27 cellular contexts compared by ENCODE assay signal in genomic region chr11:116556483-116556882, GRCh38.
"Had no signal": no experiment of that assay in that cellular context is flagged by ENCODE, and none has a peak within 500 bp of the region (broad histone marks: within the 10 kb centered on the region; RNA-seq: fewer than 3 reads in every experiment).

No MANE protein-coding gene starts in this region.

- DNase-seq: colonic mucosa; cortex of kidney; dermis blood vessel endothelial cell; dorsolateral prefrontal cortex; effector CD4-positive, alpha-beta T cell; effector CD8-positive, alpha-beta T cell; effector memory CD4-positive, alpha-beta T cell; effector memory CD8-positive, alpha-beta T cell; endodermal cell; erythroblast; esophagus squamous epithelium; foreskin keratinocyte; foreskin melanocyte; gastrocnemius medialis; glutamatergic neuron; head of caudate nucleus; heart left ventricle; heart right ventricle had no signal

- H3K27ac ChIP-seq: colonic mucosa, coronary artery, dorsolateral prefrontal cortex, epithelial cell of prostate, esophagus muscularis mucosa, esophagus squamous epithelium, foreskin keratinocyte, gastrocnemius medialis, gastroesophageal sphincter, heart left ventricle, heart right ventricle had no signal

- H3K27me3 Mint-ChIP-seq: dendritic cell treated with granulocyte-macrophage colony-stimulating factor and Interleukin-4, amounts not matched to agents 40 ng/mL and 50 ng/mL, for 4 days had no signal

- ATAC-seq: effector memory CD8-positive, alpha-beta T cell; esophagus mucosa; gastrocnemius medialis; gastroesophageal sphincter; heart right ventricle had no signal

- H3K27ac Mint-ChIP-seq: dendritic cell treated with granulocyte-macrophage colony-stimulating factor and Interleukin-4, amounts not matched to agents 40 ng/mL and 50 ng/mL, for 4 days; effector memory CD8-positive, alpha-beta T cell; endodermal cell had no signal

- H3K9me3 ChIP-seq: colonic mucosa, esophagus muscularis mucosa, esophagus squamous epithelium, gastrocnemius medialis, gastroesophageal sphincter, heart left ventricle had no signal

- H3K9me3 Mint-ChIP-seq: dendritic cell treated with granulocyte-macrophage colony-stimulating factor and Interleukin-4, amounts not matched to agents 40 ng/mL and 50 ng/mL, for 4 days had no signal

- H3K4me3 Mint-ChIP-seq: dendritic cell treated with granulocyte-macrophage colony-stimulating factor and Interleukin-4, amounts not matched to agents 40 ng/mL and 50 ng/mL, for 4 days; effector memory CD8-positive, alpha-beta T cell; endodermal cell had no signal

- H3K27me3 ChIP-seq: colonic mucosa, foreskin keratinocyte, gastrocnemius medialis, gastroesophageal sphincter, heart left ventricle had no signal

- FAIRE-seq: colon, endothelial cell of umbilical vein, frontal cortex had no signal

- H3K4me1 ChIP-seq: colonic mucosa, esophagus muscularis mucosa, esophagus squamous epithelium, foreskin keratinocyte, gastrocnemius medialis, gastroesophageal sphincter, heart left ventricle, heart right ventricle had no signal

- H3K4me3 ChIP-seq: colonic mucosa, coronary artery, dorsolateral prefrontal cortex, esophagus muscularis mucosa, esophagus squamous epithelium, gastrocnemius medialis, gastroesophageal sphincter, heart left ventricle, heart right ventricle had no signal

- H3K36me3 ChIP-seq: colonic mucosa, esophagus muscularis mucosa, esophagus squamous epithelium, gastrocnemius medialis, gastroesophageal sphincter, heart left ventricle, heart right ventricle had no signal
